Comparison of ENCODE assay signal across 1 cellular context in the genomic region with DNA sequence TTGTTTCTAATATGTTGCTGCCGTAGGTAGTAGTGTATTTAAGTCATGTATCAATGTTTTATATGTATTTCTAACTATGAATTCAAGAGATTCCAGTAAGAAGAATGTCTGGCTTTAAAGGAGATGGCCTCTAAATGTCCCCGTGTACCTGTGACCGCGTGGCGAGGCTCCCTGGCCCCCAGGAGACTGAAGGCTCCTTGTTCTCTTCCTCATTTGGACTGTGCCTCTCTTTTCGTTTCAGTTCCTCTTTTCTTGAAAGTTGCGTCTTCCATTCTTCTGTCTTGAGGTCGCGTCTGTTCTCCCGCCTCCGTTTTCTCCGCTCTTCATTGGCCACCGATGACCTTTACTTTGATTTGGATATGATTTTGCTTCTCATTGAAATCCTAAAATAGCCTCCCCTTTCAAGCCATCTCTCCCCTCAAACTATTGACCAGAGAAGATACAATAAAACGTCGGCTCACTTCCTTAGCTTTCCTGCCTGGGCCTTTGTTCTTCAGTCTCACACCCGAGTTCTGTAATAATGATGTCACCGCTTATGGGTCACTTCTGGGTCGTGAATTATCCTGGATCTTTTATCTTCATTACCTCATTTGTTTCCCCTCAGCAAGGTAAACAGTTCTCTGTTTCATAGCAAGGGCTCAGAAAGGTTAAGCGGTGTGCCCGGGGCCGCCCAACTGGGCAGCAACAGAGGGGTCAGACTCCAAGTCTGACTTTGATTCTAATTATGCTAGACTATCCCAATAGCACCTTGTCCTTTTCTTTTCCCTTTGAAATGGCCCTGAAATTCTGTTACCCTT.
TF ChIP-seq lines count a peak whose summit lies in the region.

No MANE protein-coding gene starts in this region.

TF ChIP-seq in GM12878, 131 proteins besides CTCF, POLR2A, EP300 and RAD21 (continued from another document and continues in another):
- TF ChIP-seq, protein P1, sequence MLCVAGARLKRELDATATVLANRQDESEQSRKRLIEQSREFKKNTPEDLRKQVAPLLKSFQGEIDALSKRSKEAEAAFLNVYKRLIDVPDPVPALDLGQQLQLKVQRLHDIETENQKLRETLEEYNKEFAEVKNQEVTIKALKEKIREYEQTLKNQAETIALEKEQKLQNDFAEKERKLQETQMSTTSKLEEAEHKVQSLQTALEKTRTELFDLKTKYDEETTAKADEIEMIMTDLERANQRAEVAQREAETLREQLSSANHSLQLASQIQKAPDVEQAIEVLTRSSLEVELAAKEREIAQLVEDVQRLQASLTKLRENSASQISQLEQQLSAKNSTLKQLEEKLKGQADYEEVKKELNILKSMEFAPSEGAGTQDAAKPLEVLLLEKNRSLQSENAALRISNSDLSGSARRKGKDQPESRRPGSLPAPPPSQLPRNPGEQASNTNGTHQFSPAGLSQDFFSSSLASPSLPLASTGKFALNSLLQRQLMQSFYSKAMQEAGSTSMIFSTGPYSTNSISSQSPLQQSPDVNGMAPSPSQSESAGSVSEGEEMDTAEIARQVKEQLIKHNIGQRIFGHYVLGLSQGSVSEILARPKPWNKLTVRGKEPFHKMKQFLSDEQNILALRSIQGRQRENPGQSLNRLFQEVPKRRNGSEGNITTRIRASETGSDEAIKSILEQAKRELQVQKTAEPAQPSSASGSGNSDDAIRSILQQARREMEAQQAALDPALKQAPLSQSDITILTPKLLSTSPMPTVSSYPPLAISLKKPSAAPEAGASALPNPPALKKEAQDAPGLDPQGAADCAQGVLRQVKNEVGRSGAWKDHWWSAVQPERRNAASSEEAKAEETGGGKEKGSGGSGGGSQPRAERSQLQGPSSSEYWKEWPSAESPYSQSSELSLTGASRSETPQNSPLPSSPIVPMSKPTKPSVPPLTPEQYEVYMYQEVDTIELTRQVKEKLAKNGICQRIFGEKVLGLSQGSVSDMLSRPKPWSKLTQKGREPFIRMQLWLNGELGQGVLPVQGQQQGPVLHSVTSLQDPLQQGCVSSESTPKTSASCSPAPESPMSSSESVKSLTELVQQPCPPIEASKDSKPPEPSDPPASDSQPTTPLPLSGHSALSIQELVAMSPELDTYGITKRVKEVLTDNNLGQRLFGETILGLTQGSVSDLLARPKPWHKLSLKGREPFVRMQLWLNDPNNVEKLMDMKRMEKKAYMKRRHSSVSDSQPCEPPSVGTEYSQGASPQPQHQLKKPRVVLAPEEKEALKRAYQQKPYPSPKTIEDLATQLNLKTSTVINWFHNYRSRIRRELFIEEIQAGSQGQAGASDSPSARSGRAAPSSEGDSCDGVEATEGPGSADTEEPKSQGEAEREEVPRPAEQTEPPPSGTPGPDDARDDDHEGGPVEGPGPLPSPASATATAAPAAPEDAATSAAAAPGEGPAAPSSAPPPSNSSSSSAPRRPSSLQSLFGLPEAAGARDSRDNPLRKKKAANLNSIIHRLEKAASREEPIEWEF (IDR thresholded peaks at IDR 0.05; ENCODE audit: insufficient replicate concordance, low read depth, low read length): peak; percentile 75
- TF ChIP-seq ETV6 (conservative IDR thresholded peaks at IDR 0.05 in 1 of 2, IDR thresholded peaks at IDR 0.05 in 1 of 2; ENCODE audit: borderline replicate concordance in 1 of 2, low read depth in 1 of 2): peak in 1 of 2 experiments; percentile 69; a peak in 1 of 4 replicates
- TF ChIP-seq, protein P2, sequence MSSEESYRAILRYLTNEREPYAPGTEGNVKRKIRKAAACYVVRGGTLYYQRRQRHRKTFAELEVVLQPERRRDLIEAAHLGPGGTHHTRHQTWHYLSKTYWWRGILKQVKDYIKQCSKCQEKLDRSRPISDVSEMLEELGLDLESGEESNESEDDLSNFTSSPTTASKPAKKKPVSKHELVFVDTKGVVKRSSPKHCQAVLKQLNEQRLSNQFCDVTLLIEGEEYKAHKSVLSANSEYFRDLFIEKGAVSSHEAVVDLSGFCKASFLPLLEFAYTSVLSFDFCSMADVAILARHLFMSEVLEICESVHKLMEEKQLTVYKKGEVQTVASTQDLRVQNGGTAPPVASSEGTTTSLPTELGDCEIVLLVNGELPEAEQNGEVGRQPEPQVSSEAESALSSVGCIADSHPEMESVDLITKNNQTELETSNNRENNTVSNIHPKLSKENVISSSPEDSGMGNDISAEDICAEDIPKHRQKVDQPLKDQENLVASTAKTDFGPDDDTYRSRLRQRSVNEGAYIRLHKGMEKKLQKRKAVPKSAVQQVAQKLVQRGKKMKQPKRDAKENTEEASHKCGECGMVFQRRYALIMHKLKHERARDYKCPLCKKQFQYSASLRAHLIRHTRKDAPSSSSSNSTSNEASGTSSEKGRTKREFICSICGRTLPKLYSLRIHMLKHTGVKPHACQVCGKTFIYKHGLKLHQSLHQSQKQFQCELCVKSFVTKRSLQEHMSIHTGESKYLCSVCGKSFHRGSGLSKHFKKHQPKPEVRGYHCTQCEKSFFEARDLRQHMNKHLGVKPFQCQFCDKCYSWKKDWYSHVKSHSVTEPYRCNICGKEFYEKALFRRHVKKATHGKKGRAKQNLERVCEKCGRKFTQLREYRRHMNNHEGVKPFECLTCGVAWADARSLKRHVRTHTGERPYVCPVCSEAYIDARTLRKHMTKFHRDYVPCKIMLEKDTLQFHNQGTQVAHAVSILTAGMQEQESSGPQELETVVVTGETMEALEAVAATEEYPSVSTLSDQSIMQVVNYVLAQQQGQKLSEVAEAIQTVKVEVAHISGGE (CRISPR knock-in tag; IDR thresholded peaks at IDR 0.05): no peak
- TF ChIP-seq, protein P3, sequence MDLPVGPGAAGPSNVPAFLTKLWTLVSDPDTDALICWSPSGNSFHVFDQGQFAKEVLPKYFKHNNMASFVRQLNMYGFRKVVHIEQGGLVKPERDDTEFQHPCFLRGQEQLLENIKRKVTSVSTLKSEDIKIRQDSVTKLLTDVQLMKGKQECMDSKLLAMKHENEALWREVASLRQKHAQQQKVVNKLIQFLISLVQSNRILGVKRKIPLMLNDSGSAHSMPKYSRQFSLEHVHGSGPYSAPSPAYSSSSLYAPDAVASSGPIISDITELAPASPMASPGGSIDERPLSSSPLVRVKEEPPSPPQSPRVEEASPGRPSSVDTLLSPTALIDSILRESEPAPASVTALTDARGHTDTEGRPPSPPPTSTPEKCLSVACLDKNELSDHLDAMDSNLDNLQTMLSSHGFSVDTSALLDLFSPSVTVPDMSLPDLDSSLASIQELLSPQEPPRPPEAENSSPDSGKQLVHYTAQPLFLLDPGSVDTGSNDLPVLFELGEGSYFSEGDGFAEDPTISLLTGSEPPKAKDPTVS (IDR thresholded peaks at IDR 0.05; ENCODE audit: low read depth, low read length): no peak
- TF ChIP-seq SMAD5 (IDR thresholded peaks at IDR 0.05; ENCODE audit: low read depth): 0 out of 2 replicates have a peak, but pooled peaks have one; percentile 33
- TF ChIP-seq CBFB (IDR thresholded peaks at IDR 0.05; ENCODE audit: low read depth): peak; percentile 54; the same call in 1 of the 2 replicates
- peak; percentile 68; the same call in 1 of the 2 replicates for TF ChIP-seq BACH1 (IDR thresholded peaks at IDR 0.05; ENCODE audit: borderline replicate concordance)
- TF ChIP-seq POLR2AphosphoS5 (IDR thresholded peaks at IDR 0.05; ENCODE audit: low read length): peak; percentile 80
- TF ChIP-seq, protein P4, sequence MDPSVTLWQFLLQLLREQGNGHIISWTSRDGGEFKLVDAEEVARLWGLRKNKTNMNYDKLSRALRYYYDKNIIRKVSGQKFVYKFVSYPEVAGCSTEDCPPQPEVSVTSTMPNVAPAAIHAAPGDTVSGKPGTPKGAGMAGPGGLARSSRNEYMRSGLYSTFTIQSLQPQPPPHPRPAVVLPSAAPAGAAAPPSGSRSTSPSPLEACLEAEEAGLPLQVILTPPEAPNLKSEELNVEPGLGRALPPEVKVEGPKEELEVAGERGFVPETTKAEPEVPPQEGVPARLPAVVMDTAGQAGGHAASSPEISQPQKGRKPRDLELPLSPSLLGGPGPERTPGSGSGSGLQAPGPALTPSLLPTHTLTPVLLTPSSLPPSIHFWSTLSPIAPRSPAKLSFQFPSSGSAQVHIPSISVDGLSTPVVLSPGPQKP (IDR thresholded peaks at IDR 0.05; ENCODE audit: low read depth, low read length): 0 out of 2 replicates have a peak, but pooled peaks have one; percentile 9
- TF ChIP-seq IKZF2 (IDR thresholded peaks at IDR 0.05): peak; percentile 97 to 99
- TF ChIP-seq, protein P5, sequence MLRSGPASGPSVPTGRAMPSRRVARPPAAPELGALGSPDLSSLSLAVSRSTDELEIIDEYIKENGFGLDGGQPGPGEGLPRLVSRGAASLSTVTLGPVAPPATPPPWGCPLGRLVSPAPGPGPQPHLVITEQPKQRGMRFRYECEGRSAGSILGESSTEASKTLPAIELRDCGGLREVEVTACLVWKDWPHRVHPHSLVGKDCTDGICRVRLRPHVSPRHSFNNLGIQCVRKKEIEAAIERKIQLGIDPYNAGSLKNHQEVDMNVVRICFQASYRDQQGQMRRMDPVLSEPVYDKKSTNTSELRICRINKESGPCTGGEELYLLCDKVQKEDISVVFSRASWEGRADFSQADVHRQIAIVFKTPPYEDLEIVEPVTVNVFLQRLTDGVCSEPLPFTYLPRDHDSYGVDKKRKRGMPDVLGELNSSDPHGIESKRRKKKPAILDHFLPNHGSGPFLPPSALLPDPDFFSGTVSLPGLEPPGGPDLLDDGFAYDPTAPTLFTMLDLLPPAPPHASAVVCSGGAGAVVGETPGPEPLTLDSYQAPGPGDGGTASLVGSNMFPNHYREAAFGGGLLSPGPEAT (IDR thresholded peaks at IDR 0.05; ENCODE audit: low read depth): peak; percentile 90
- TF ChIP-seq WRNIP1 (IDR thresholded peaks at IDR 0.05; ENCODE audit: borderline replicate concordance, low read depth, low read length): 0 out of 2 replicates have a peak, but pooled peaks have one; percentile 58
- TF ChIP-seq EED (IDR thresholded peaks at IDR 0.05; ENCODE audit: low read depth): peak; percentile 93
- no peak for TF ChIP-seq FOS (IDR thresholded peaks at IDR 0.05; ENCODE audit: borderline replicate concordance, extremely low read depth, insufficient read length)
- TF ChIP-seq TCF12 (IDR thresholded peaks at IDR 0.05; ENCODE audit: low read depth, low read length): no peak
- TF ChIP-seq, protein P6, sequence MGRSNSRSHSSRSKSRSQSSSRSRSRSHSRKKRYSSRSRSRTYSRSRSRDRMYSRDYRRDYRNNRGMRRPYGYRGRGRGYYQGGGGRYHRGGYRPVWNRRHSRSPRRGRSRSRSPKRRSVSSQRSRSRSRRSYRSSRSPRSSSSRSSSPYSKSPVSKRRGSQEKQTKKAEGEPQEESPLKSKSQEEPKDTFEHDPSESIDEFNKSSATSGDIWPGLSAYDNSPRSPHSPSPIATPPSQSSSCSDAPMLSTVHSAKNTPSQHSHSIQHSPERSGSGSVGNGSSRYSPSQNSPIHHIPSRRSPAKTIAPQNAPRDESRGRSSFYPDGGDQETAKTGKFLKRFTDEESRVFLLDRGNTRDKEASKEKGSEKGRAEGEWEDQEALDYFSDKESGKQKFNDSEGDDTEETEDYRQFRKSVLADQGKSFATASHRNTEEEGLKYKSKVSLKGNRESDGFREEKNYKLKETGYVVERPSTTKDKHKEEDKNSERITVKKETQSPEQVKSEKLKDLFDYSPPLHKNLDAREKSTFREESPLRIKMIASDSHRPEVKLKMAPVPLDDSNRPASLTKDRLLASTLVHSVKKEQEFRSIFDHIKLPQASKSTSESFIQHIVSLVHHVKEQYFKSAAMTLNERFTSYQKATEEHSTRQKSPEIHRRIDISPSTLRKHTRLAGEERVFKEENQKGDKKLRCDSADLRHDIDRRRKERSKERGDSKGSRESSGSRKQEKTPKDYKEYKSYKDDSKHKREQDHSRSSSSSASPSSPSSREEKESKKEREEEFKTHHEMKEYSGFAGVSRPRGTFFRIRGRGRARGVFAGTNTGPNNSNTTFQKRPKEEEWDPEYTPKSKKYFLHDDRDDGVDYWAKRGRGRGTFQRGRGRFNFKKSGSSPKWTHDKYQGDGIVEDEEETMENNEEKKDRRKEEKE (IDR thresholded peaks at IDR 0.05): no peak
- TF ChIP-seq EZH2 (IDR thresholded peaks at IDR 0.05; ENCODE audit: borderline replicate concordance, control insufficient read depth, low read depth, low read length): no peak
- peak; percentile 62 for TF ChIP-seq MYC (IDR thresholded peaks at IDR 0.05; ENCODE audit: insufficient read depth, insufficient read length, insufficient replicate concordance, low read length, severe bottlenecking)
- TF ChIP-seq NFIC (IDR thresholded peaks at IDR 0.05; ENCODE audit: low read depth, low read length): peak; percentile 91
- TF ChIP-seq MTA2 (IDR thresholded peaks at IDR 0.05; ENCODE audit: low read depth): peak; percentile 96
- TF ChIP-seq SPI1 (IDR thresholded peaks at IDR 0.05; ENCODE audit: borderline replicate concordance, insufficient read depth, low read depth, low read length): peak; percentile 100
- peak; percentile 75; the same call in 1 of the 2 replicates for TF ChIP-seq PAX5 (IDR thresholded peaks at IDR 0.05; ENCODE audit: borderline replicate concordance, low read depth, low read length)
- TF ChIP-seq ZNF217 (IDR thresholded peaks at IDR 0.05): 0 out of 2 replicates have a peak, but pooled peaks have one; percentile 12
- peak; percentile 81 for TF ChIP-seq JUNB (IDR thresholded peaks at IDR 0.05)
- peak; percentile 66; the same call in 1 of the 2 replicates for TF ChIP-seq TAF1 (IDR thresholded peaks at IDR 0.05; ENCODE audit: borderline replicate concordance, low read depth, low read length)
- peak; percentile 81 for TF ChIP-seq CREM (IDR thresholded peaks at IDR 0.05; ENCODE audit: low read depth)
- TF ChIP-seq RELA (IDR thresholded peaks at IDR 0.05; ENCODE audit: borderline replicate concordance, partially characterized antibody): peak; percentile 8
- TF ChIP-seq ZZZ3 (IDR thresholded peaks at IDR 0.05; ENCODE audit: control insufficient read depth, insufficient read length, low read depth): no peak
- TF ChIP-seq SIX5 (IDR thresholded peaks at IDR 0.05; ENCODE audit: low read depth, low read length, severe bottlenecking): no peak
- TF ChIP-seq, protein P7, sequence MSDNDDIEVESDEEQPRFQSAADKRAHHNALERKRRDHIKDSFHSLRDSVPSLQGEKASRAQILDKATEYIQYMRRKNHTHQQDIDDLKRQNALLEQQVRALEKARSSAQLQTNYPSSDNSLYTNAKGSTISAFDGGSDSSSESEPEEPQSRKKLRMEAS (IDR thresholded peaks at IDR 0.05; ENCODE audit: low read depth, low read length): peak; percentile 96
- TF ChIP-seq, protein P8, sequence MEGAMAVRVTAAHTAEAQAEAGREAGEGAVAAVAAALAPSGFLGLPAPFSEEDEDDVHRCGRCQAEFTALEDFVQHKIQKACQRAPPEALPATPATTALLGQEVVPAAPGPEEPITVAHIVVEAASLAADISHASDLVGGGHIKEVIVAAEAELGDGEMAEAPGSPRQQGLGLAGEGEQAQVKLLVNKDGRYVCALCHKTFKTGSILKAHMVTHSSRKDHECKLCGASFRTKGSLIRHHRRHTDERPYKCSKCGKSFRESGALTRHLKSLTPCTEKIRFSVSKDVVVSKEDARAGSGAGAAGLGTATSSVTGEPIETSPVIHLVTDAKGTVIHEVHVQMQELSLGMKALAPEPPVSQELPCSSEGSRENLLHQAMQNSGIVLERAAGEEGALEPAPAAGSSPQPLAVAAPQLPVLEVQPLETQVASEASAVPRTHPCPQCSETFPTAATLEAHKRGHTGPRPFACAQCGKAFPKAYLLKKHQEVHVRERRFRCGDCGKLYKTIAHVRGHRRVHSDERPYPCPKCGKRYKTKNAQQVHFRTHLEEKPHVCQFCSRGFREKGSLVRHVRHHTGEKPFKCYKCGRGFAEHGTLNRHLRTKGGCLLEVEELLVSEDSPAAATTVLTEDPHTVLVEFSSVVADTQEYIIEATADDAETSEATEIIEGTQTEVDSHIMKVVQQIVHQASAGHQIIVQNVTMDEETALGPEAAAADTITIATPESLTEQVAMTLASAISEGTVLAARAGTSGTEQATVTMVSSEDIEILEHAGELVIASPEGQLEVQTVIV (IDR thresholded peaks at IDR 0.05; ENCODE audit: borderline replicate concordance, partially characterized antibody): no peak
- TF ChIP-seq RUNX3 (IDR thresholded peaks at IDR 0.05; ENCODE audit: low read length): peak; percentile 87
- TF ChIP-seq POU2F2 (IDR thresholded peaks at IDR 0.05; ENCODE audit: borderline replicate concordance, low read depth, low read length): peak; percentile 84; the same call in 2 of the 3 replicates
- TF ChIP-seq MXI1 (IDR thresholded peaks at IDR 0.05; ENCODE audit: low read depth, low read length): peak; percentile 83; the same call in 1 of the 2 replicates
